ENCODE assay signal across 9 cellular contexts in genomic region chr2:70090706-70091334, GRCh38. TPM values are rescaled to one million over a fixed set of nuclear protein-coding genes. Genes with fewer than 3 reads are reported as not detected.
A peak's percentile ranks its signal among the peaks of the same experiment; 100 is the strongest.
DNase-seq lines count a peak whose midpoint lies in the region; ATAC-seq and TF ChIP-seq lines count a peak whose summit lies in the region.
"Had no signal": no experiment of that assay in that cellular context is flagged by ENCODE, and none has a peak within 500 bp of the region (broad histone marks: within the 10 kb centered on the region; RNA-seq: fewer than 3 reads in every experiment).

No MANE protein-coding gene starts in this region.

- in situ Hi-C loops in mammary epithelial cell (cut with MboI; ENCODE audit: low sequenced_read_pairs in 2 of 2) = loop anchor here in 1 of 2 donors (5.0 kb wide), 1 partner anchor 41 kb away; no protein-coding TSS in a partner anchor

- H3K36me3 Mint-ChIP-seq in MCF 10A (ENCODE audit: insufficient read depth, unreplicated experiment) = peaks cover 30% of the 10 kb centered on the region
- H3K36me3 Mint-ChIP-seq in activated naive CD8-positive, alpha-beta T cell treated with anti-CD3 and anti-CD28 coated beads, Interleukin-2, amount 10 ng/mL, durations not matched to agents 7 days and 5 days = peaks cover 35% of the 10 kb centered on the region
- H3K36me3 Mint-ChIP-seq in mesothelial cell of epicardium = peaks cover 5% of the 10 kb centered on the region
- H3K36me3 Mint-ChIP-seq in type B pancreatic cell = peaks cover 50% of the 10 kb centered on the region

- WGBS in mammary epithelial cell (ENCODE audit: low coverage, missing lambda C conversion rate) = no CpG with 5 or more reads among the region's 4 CpGs

- BruUV-seq in MCF 10A (replicated peaks; lab: Mats Ljungman, UMichigan) (no TSS peak), mammary epithelial cell (replicated peaks; lab: Mats Ljungman, UMichigan) (no TSS peak)

- H3K4me3 Mint-ChIP-seq in MCF 10A (ENCODE audit: unreplicated experiment) = no peak overlapping the region
- H3K4me3 Mint-ChIP-seq in activated naive CD8-positive, alpha-beta T cell treated with anti-CD3 and anti-CD28 coated beads, Interleukin-2, amount 10 ng/mL, durations not matched to agents 7 days and 5 days = peak overlapping the region; percentile 96
- no peak overlapping the region for H3K4me3 Mint-ChIP-seq in mesothelial cell of epicardium
- peak overlapping the region; percentile 21 for H3K4me3 Mint-ChIP-seq in type B pancreatic cell

- no peaks in the 10 kb centered on the region for H3K36me3 ChIP-seq in mammary epithelial cell (ENCODE audit: insufficient read depth, low read length)

- intact Hi-C loops in MCF 10A (cut with micrococcal nuclease) (no loop called here), mammary epithelial cell (cut with micrococcal nuclease) (no loop called here)

- CTCF ChIA-PET in MCF 10A (lab: Yijun Ruan, JAX) = interaction anchor here (0.6 to 1.4 kb wide), 3 partner anchors 26 to 178 kb away, joined by 3 to 4 read pairs (median 4); no protein-coding TSS in a partner anchor
- CTCF ChIA-PET in mammary epithelial cell (lab: Charles Lee; ENCODE audit: low non-redundant PET) = no interaction called here

- no peaks in the 10 kb centered on the region for H3K9me3 ChIP-seq in mammary epithelial cell (replicated peaks; ENCODE audit: insufficient read depth, low read length)

- DNase-seq in MCF 10A (ENCODE audit: unreplicated experiment) (no peak), mammary epithelial cell (no peak), mesothelial cell of epicardium (ENCODE audit: low spot score in 2 of 2, unreplicated experiment in 2 of 2) (no peak), type B pancreatic cell (ENCODE audit: extremely low spot score, unreplicated experiment) (no peak), DMS153 treated with DMSO at 0.1 percent for 48 hours (lab: John Stamatoyannopoulos, UW; ENCODE audit: unreplicated experiment) (no peak), AML-193 (lab: John Stamatoyannopoulos, UW) (no peak)
- no peak for DNase-seq in activated naive CD8-positive, alpha-beta T cell treated with anti-CD3 and anti-CD28 coated beads, Interleukin-2, amount 10 ng/mL, durations not matched to agents 7 days and 5 days
- DNase-seq in NK-92 treated with Interleukin-12 subunit alpha and Interleukin-12 subunit beta, amount 100 ng/mL, for 24 hours (lab: John Stamatoyannopoulos, UW) = no peak

- dilution Hi-C loops in mammary epithelial cell (cut with HindIII; ENCODE audit: low sequenced_read_pairs) = no loop called here

- H3K27ac ChIP-seq in mammary epithelial cell (ENCODE audit: insufficient read depth, low read depth, low read length) = no peak overlapping the region

- H3K4me3 ChIP-seq in mammary epithelial cell (replicated peaks in 1 of 3; ENCODE audit: insufficient read depth in 1 of 3, low read depth in 2 of 3, low read length in 3 of 3) = no peak overlapping the region

- H3K9ac ChIP-seq in mammary epithelial cell (ENCODE audit: insufficient read depth, low read length) = no peak overlapping the region

- TF ChIP-seq CTCF in MCF 10A (IDR thresholded peaks at IDR 0.05; ENCODE audit: unreplicated experiment) (no peak), mammary epithelial cell (conservative IDR thresholded peaks at IDR 0.05 in 1 of 2, IDR thresholded peaks at IDR 0.05 in 1 of 2; ENCODE audit: extremely low read depth in 1 of 2, insufficient read depth in 1 of 2, low read depth in 1 of 2, low read length in 2 of 2) (no peak), mesothelial cell of epicardium (IDR thresholded peaks at IDR 0.05; ENCODE audit: unreplicated experiment) (no peak), type B pancreatic cell (conservative IDR thresholded peaks at IDR 0.05) (no peak)

- POLR2A ChIA-PET in MCF 10A (lab: Yijun Ruan, JAX) = interaction anchor here (0.7 to 14.0 kb wide), 6 partner anchors 10 to 176 kb away, joined by 3 to 328 read pairs (median 7); partner anchors contain the start of gene MXD1
- POLR2A ChIA-PET in activated naive CD8-positive, alpha-beta T cell treated with anti-CD3 and anti-CD28 coated beads, Interleukin-2, amount 10 ng/mL, durations not matched to agents 7 days and 5 days (lab: Charles Lee) = interaction anchor here (1.2 to 13.8 kb wide), 7 partner anchors 17 to 177 kb away, joined by 3 to 444 read pairs (median 8); partner anchors contain the start of genes C2orf42 and MXD1

- no peak overlapping the region for H3K4me2 ChIP-seq in mammary epithelial cell (ENCODE audit: insufficient read depth, low read depth, low read length)

- peaks cover 26% of the 10 kb centered on the region for H3K79me2 ChIP-seq in mammary epithelial cell (ENCODE audit: insufficient read depth, low read length)

- peaks cover 16% of the 10 kb centered on the region for H3K4me1 ChIP-seq in mammary epithelial cell (ENCODE audit: insufficient read depth, low read length)

- no peaks in the 10 kb centered on the region for H4K20me1 ChIP-seq in mammary epithelial cell (ENCODE audit: insufficient read depth, low read length)

- H3K27me3 Mint-ChIP-seq in MCF 10A (ENCODE audit: insufficient read depth, unreplicated experiment) = no peaks in the 10 kb centered on the region
- H3K27me3 Mint-ChIP-seq in activated naive CD8-positive, alpha-beta T cell treated with anti-CD3 and anti-CD28 coated beads, Interleukin-2, amount 10 ng/mL, durations not matched to agents 7 days and 5 days = no peaks in the 10 kb centered on the region
- no peaks in the 10 kb centered on the region for H3K27me3 Mint-ChIP-seq in mesothelial cell of epicardium (ENCODE audit: low read depth)
- peaks cover 7% of the 10 kb centered on the region for H3K27me3 Mint-ChIP-seq in type B pancreatic cell
- H3K27me3 Mint-ChIP-seq: progenitor cell of endocrine pancreas had no signal

- peaks cover 18% of the 10 kb centered on the region for H3K4me1 Mint-ChIP-seq in MCF 10A (ENCODE audit: insufficient read depth, unreplicated experiment)
- H3K4me1 Mint-ChIP-seq in activated naive CD8-positive, alpha-beta T cell treated with anti-CD3 and anti-CD28 coated beads, Interleukin-2, amount 10 ng/mL, durations not matched to agents 7 days and 5 days = peaks cover 43% of the 10 kb centered on the region
- H3K4me1 Mint-ChIP-seq in mesothelial cell of epicardium = peaks cover 24% of the 10 kb centered on the region
- H3K4me1 Mint-ChIP-seq in type B pancreatic cell (ENCODE audit: unreplicated experiment) = peaks cover 19% of the 10 kb centered on the region

- H3K9me3 Mint-ChIP-seq in MCF 10A (ENCODE audit: unreplicated experiment) = no peaks in the 10 kb centered on the region
- H3K9me3 Mint-ChIP-seq in activated naive CD8-positive, alpha-beta T cell treated with anti-CD3 and anti-CD28 coated beads, Interleukin-2, amount 10 ng/mL, durations not matched to agents 7 days and 5 days = no peaks in the 10 kb centered on the region
- no peaks in the 10 kb centered on the region for H3K9me3 Mint-ChIP-seq in mesothelial cell of epicardium
- no peaks in the 10 kb centered on the region for H3K9me3 Mint-ChIP-seq in type B pancreatic cell

- no peak overlapping the region for H2AFZ ChIP-seq in mammary epithelial cell (ENCODE audit: low read depth, low read length)

- H3K27ac Mint-ChIP-seq in MCF 10A (ENCODE audit: low read depth, unreplicated experiment) (peak overlapping the region; percentile 52), mesothelial cell of epicardium (peak overlapping the region; percentile 99), type B pancreatic cell (peak overlapping the region; percentile 100)
- H3K27ac Mint-ChIP-seq in activated naive CD8-positive, alpha-beta T cell treated with anti-CD3 and anti-CD28 coated beads, Interleukin-2, amount 10 ng/mL, durations not matched to agents 7 days and 5 days = peak overlapping the region; percentile 97

- no peak for ATAC-seq in activated naive CD8-positive, alpha-beta T cell treated with anti-CD3 and anti-CD28 coated beads, Interleukin-2, amount 10 ng/mL, durations not matched to agents 7 days and 5 days (ENCODE audit: low read depth)

- no peaks in the 10 kb centered on the region for H3K27me3 ChIP-seq in mammary epithelial cell (ENCODE audit: insufficient read depth, low read length)

RNA-seq across cellular contexts. Expression of gene PCBP1, which starts 3.5 kb away (rescaled TPM):
- 259 and 277 TPM in 2 replicates for total RNA-seq in MCF 10A (2022)
- total RNA-seq in mammary epithelial cell = 100 to 1,000 TPM in 1 of 2 donors, 10 to 100 TPM in 1; 47.2 to 258 TPM
- polyA plus RNA-seq in mammary epithelial cell = 128 TPM
- polyA minus RNA-seq in mammary epithelial cell = 119 TPM
- 100 to 1,000 TPM; 459 to 467 TPM for total RNA-seq in activated naive CD8-positive, alpha-beta T cell treated with anti-CD3 and anti-CD28 coated beads, Interleukin-2, amount 10 ng/mL, durations not matched to agents 7 days and 5 days
- 245 to 257 TPM (median 255 TPM) in 3 replicates for total RNA-seq in mesothelial cell of epicardium
- 316 and 349 TPM in 2 replicates for total RNA-seq in type B pancreatic cell (ENCODE audit: low replicate concordance)

Comparison
In these comparisons a context has a peak if more than half of its experiments do, and no peak if none do; other contexts are left out.
1. H3K4me3 Mint-ChIP-seq: peak in activated naive CD8-positive, alpha-beta T cell treated with anti-CD3 and anti-CD28 coated beads, Interleukin-2, amount 10 ng/mL, durations not matched to agents 7 days and 5 days (single experiment) and type B pancreatic cell (single experiment); none in MCF 10A (single experiment) and mesothelial cell of epicardium (single experiment).
2. Peak in every context shown above with its lines, with median percentiles within 50 percentile points of each other: H3K27ac Mint-ChIP-seq.